Comparison of ENCODE assay signal across 1 cellular context in genomic region chr1:45002650-45003645, GRCh38.
TF ChIP-seq lines count a peak whose summit lies in the region.

No MANE protein-coding gene starts in this region.

TF ChIP-seq in H1, 55 proteins besides CTCF, POLR2A, EP300 and RAD21:
- TF ChIP-seq HDAC2 (IDR thresholded peaks at IDR 0.05; ENCODE audit: borderline replicate concordance in 1 of 2, low read depth in 2 of 2, low read length in 2 of 2) (no peak), E2F6 (IDR thresholded peaks at IDR 0.05) (no peak)
